ENCODE assay signal across 2 cellular contexts in the genomic region with DNA sequence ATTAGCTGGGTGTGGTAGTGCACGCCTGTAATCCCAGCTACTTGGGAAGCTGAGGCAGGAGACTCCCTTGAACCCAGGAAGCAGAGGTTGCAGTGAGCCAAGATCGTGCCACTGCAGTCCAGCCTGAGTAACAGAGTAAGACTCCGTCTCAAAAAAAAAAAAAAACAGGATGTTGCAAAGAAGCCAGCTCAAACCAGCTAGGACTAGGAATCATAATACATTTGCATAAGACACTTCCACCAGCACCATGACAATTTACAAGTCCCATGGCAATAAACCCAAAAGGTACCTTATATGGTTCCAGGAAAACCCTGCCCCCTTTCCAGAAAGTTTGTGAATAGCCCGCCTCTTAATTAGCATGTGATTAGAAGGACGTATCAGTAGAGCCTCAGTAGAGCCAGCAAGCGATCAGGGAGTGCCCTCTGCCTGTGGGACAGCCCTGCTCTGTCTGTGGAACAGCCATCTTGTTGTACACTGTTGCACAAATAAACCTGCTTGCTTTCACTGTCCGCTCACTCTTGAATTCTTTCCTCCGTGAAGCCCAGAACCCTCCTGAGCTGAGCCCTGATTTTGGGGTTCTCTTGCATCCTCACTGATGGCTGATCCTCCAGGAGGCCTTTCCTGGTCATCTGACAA.
TF ChIP-seq lines count a peak whose summit lies in the region.

No MANE protein-coding gene starts in this region.

TF ChIP-seq in SK-N-SH treated with all-trans-retinoic acid at 6 μM for 48 hours, 23 proteins besides CTCF, POLR2A, EP300 and RAD21:
- no peak for TF ChIP-seq POU6F1 (CRISPR knock-in tag; IDR thresholded peaks at IDR 0.05; ENCODE audit: borderline replicate concordance, low read depth)
- TF ChIP-seq CSRNP3 (CRISPR knock-in tag; IDR thresholded peaks at IDR 0.05): no peak
- TF ChIP-seq ESRRG (CRISPR knock-in tag; IDR thresholded peaks at IDR 0.05): no peak

TF ChIP-seq in SK-N-SH, 30 proteins besides CTCF, POLR2A, EP300 and RAD21 (continued from another document):
- TF ChIP-seq, protein P1, sequence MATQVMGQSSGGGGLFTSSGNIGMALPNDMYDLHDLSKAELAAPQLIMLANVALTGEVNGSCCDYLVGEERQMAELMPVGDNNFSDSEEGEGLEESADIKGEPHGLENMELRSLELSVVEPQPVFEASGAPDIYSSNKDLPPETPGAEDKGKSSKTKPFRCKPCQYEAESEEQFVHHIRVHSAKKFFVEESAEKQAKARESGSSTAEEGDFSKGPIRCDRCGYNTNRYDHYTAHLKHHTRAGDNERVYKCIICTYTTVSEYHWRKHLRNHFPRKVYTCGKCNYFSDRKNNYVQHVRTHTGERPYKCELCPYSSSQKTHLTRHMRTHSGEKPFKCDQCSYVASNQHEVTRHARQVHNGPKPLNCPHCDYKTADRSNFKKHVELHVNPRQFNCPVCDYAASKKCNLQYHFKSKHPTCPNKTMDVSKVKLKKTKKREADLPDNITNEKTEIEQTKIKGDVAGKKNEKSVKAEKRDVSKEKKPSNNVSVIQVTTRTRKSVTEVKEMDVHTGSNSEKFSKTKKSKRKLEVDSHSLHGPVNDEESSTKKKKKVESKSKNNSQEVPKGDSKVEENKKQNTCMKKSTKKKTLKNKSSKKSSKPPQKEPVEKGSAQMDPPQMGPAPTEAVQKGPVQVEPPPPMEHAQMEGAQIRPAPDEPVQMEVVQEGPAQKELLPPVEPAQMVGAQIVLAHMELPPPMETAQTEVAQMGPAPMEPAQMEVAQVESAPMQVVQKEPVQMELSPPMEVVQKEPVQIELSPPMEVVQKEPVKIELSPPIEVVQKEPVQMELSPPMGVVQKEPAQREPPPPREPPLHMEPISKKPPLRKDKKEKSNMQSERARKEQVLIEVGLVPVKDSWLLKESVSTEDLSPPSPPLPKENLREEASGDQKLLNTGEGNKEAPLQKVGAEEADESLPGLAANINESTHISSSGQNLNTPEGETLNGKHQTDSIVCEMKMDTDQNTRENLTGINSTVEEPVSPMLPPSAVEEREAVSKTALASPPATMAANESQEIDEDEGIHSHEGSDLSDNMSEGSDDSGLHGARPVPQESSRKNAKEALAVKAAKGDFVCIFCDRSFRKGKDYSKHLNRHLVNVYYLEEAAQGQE (IDR thresholded peaks at IDR 0.05; ENCODE audit: low read depth, low read length): no peak
- TF ChIP-seq TCF12 (IDR thresholded peaks at IDR 0.05): no peak
- no peak for TF ChIP-seq FOXJ3 (CRISPR knock-in tag; IDR thresholded peaks at IDR 0.05)
- TF ChIP-seq JUND (IDR thresholded peaks at IDR 0.05): no peak
- no peak for TF ChIP-seq GABPA (IDR thresholded peaks at IDR 0.05; ENCODE audit: low read depth)
- TF ChIP-seq, protein P2, sequence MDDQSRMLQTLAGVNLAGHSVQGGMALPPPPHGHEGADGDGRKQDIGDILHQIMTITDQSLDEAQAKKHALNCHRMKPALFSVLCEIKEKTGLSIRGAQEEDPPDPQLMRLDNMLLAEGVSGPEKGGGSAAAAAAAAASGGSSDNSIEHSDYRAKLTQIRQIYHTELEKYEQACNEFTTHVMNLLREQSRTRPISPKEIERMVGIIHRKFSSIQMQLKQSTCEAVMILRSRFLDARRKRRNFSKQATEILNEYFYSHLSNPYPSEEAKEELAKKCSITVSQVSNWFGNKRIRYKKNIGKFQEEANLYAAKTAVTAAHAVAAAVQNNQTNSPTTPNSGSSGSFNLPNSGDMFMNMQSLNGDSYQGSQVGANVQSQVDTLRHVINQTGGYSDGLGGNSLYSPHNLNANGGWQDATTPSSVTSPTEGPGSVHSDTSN (IDR thresholded peaks at IDR 0.05): no peak
- TF ChIP-seq SIN3A (IDR thresholded peaks at IDR 0.05; ENCODE audit: borderline replicate concordance, low read depth, low read length): no peak
- no peak for TF ChIP-seq RFX5 (IDR thresholded peaks at IDR 0.05; ENCODE audit: low read length)
- no peak for TF ChIP-seq RXRA (IDR thresholded peaks at IDR 0.05; ENCODE audit: borderline replicate concordance, low read depth)
- TF ChIP-seq MXI1 (IDR thresholded peaks at IDR 0.05; ENCODE audit: low read depth, low read length): no peak
